In genomic region chr2:134772493-134773169, GRCh38 we compare ENCODE assay signal across 1 cellular context.
TF ChIP-seq lines count a peak whose summit lies in the region.

No MANE protein-coding gene starts in this region.

TF ChIP-seq in GM23338, 12 proteins besides CTCF, POLR2A, EP300 and RAD21 (continued from another document):
- TF ChIP-seq, protein P1, sequence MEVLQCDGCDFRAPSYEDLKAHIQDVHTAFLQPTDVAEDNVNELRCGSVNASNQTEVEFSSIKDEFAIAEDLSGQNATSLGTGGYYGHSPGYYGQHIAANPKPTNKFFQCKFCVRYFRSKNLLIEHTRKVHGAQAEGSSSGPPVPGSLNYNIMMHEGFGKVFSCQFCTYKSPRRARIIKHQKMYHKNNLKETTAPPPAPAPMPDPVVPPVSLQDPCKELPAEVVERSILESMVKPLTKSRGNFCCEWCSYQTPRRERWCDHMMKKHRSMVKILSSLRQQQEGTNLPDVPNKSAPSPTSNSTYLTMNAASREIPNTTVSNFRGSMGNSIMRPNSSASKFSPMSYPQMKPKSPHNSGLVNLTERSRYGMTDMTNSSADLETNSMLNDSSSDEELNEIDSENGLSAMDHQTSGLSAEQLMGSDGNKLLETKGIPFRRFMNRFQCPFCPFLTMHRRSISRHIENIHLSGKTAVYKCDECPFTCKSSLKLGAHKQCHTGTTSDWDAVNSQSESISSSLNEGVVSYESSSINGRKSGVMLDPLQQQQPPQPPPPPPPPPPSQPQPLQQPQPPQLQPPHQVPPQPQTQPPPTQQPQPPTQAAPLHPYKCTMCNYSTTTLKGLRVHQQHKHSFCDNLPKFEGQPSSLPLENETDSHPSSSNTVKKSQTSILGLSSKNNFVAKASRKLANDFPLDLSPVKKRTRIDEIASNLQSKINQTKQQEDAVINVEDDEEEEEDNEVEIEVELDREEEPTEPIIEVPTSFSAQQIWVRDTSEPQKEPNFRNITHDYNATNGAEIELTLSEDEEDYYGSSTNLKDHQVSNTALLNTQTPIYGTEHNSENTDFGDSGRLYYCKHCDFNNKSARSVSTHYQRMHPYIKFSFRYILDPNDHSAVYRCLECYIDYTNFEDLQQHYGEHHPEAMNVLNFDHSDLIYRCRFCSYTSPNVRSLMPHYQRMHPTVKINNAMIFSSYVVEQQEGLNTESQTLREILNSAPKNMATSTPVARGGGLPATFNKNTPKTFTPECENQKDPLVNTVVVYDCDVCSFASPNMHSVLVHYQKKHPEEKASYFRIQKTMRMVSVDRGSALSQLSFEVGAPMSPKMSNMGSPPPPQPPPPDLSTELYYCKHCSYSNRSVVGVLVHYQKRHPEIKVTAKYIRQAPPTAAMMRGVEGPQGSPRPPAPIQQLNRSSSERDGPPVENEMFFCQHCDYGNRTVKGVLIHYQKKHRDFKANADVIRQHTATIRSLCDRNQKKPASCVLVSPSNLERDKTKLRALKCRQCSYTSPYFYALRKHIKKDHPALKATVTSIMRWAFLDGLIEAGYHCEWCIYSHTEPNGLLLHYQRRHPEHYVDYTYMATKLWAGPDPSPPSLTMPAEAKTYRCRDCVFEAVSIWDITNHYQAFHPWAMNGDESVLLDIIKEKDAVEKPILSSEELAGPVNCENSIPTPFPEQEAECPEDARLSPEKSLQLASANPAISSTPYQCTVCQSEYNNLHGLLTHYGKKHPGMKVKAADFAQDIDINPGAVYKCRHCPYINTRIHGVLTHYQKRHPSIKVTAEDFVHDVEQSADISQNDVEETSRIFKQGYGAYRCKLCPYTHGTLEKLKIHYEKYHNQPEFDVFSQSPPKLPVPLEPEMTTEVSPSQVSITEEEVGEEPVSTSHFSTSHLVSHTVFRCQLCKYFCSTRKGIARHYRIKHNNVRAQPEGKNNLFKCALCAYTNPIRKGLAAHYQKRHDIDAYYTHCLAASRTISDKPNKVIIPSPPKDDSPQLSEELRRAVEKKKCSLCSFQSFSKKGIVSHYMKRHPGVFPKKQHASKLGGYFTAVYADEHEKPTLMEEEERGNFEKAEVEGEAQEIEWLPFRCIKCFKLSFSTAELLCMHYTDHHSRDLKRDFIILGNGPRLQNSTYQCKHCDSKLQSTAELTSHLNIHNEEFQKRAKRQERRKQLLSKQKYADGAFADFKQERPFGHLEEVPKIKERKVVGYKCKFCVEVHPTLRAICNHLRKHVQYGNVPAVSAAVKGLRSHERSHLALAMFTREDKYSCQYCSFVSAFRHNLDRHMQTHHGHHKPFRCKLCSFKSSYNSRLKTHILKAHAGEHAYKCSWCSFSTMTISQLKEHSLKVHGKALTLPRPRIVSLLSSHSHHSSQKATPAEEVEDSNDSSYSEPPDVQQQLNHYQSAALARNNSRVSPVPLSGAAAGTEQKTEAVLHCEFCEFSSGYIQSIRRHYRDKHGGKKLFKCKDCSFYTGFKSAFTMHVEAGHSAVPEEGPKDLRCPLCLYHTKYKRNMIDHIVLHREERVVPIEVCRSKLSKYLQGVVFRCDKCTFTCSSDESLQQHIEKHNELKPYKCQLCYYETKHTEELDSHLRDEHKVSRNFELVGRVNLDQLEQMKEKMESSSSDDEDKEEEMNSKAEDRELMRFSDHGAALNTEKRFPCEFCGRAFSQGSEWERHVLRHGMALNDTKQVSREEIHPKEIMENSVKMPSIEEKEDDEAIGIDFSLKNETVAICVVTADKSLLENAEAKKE (CRISPR knock-in tag; IDR thresholded peaks at IDR 0.05) = no peak
- no peak for TF ChIP-seq ZNF114 (CRISPR knock-in tag; IDR thresholded peaks at IDR 0.05)
- TF ChIP-seq STAT1 (IDR thresholded peaks at IDR 0.05; ENCODE audit: unreplicated experiment) = no peak
- TF ChIP-seq EZH2phosphoT487 (IDR thresholded peaks at IDR 0.05; ENCODE audit: unreplicated experiment) = no peak
- TF ChIP-seq ZNF331 (CRISPR knock-in tag; IDR thresholded peaks at IDR 0.05; ENCODE audit: low read depth) = no peak
- no peak for TF ChIP-seq NANOG (IDR thresholded peaks at IDR 0.05; ENCODE audit: borderline replicate concordance)
- no peak for TF ChIP-seq CREB1 (CRISPR knock-in tag; IDR thresholded peaks at IDR 0.05; ENCODE audit: low read depth)
